Comparison of ENCODE assay signal across 1 cellular context in the genomic region with DNA sequence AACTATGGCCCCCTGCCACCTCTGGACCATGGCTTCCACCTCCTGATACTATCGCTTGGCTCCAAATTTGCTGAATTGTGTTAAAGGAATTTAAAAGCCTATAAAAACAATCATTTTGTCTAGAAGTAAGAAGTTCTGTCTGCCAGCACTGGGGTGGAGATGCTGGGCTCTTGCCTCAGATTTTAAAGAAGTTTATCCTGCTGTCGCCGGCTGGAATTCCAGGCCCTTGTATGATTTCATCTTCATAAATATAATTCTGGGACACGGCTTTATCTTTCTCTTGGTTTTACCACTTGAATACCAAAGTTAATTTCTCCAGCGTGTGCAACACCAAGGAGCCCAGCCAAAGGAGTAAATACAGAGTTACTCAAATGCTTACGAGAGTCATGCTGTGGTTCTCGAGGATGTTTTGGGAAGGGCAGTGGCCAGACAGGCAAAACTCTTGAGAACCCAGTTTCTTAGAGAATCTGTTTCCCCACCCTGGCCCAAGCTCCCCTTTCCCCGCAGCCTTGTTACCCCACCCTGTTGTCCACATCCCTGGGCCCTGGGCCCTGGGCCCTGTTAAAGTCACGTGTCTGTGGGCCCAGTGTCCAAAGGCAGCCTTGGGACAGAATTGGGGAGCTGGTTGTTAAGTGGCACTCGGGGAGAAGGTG.
TF ChIP-seq lines count a peak whose summit lies in the region.

No MANE protein-coding gene starts in this region.

TF ChIP-seq in GM23338, 12 proteins besides CTCF, POLR2A, EP300 and RAD21 (continued from another document):
- TF ChIP-seq REST (IDR thresholded peaks at IDR 0.05; ENCODE audit: unreplicated experiment) = no peak
- no peak for TF ChIP-seq NANOG (IDR thresholded peaks at IDR 0.05; ENCODE audit: borderline replicate concordance)
- TF ChIP-seq POLR2AphosphoS5 (IDR thresholded peaks at IDR 0.05; ENCODE audit: low read depth) = no peak
- TF ChIP-seq CREB1 (CRISPR knock-in tag; IDR thresholded peaks at IDR 0.05; ENCODE audit: low read depth) = no peak
